8 cellular contexts compared by ENCODE assay signal in genomic region chrX:53089224-53089842, GRCh38. TPM values are rescaled to one million over a fixed set of nuclear protein-coding genes. Genes with fewer than 3 reads are reported as not detected.
DNase-seq lines count a peak whose midpoint lies in the region; ATAC-seq and TF ChIP-seq lines count a peak whose summit lies in the region.

No MANE protein-coding gene starts in this region.

- H3K79me2 ChIP-seq in PC-3 (ENCODE audit: low read length), result peaks cover 2% of the 10 kb centered on the region; the same call in 1 of the 2 replicates

- DNase-seq in DMS79 treated with DMSO at 0.1 percent for 48 hours (lab: John Stamatoyannopoulos, UW), result peak; percentile 68
- peak; percentile 69 for DNase-seq in KBM-7
- DNase-seq in PC-3, result peak; percentile 62
- DNase-seq in breast epithelium (ENCODE audit: low spot score in 2 of 2), result no peak
- peak; percentile 70 for DNase-seq in iris pigment epithelial cell (ENCODE audit: low read depth)
- DNase-seq in stimulated activated CD4-positive, alpha-beta T cell treated with anti-CD3 and anti-CD28 coated beads, Interleukin-4, amount 100 ng/mL, for 24 hours, result peak; percentile 40

- intact Hi-C loops in PC-3 (cut with micrococcal nuclease) (loop anchor here (1.0 kb wide), 1 partner anchor 18 kb away; no protein-coding TSS in a partner anchor), breast epithelium (cut with DNase I; ENCODE audit: low total_unique reads) (no loop called here)

- BruUV-seq in PC-3 (replicated peaks; lab: Mats Ljungman, UMichigan), result no TSS peak

- H3K4me3 ChIP-seq in PC-3 (ENCODE audit: low read length), result peak overlapping the region; percentile 81
- H3K4me3 ChIP-seq in breast epithelium, result peak overlapping the region; percentile 33 to 61 (median 46)

- H3K9me2 ChIP-seq in PC-3 (replicated peaks; ENCODE audit: low read length), result no peaks in the 10 kb centered on the region

- peak overlapping the region; percentile 82 for H3K9ac ChIP-seq in PC-3 (ENCODE audit: low read length)

- POLR2A ChIA-PET in PC-3 (lab: Charles Lee; ENCODE audit: unreplicated experiment), result no interaction called here

- CTCF ChIA-PET in PC-3 (lab: Charles Lee), result no interaction called here

- H3K27me3 ChIP-seq in PC-3 (ENCODE audit: low read length) (no peaks in the 10 kb centered on the region), breast epithelium (peaks cover 0 to 38% of the 10 kb centered on the region in 2 donors)

- H4K20me1 ChIP-seq in PC-3 (ENCODE audit: low read length), result no peaks in the 10 kb centered on the region

- no peak for TF ChIP-seq POLR2A in breast epithelium (IDR thresholded peaks at IDR 0.05)

- ATAC-seq in PC-3 (no peak), HG02798 (IDR thresholded peaks at IDR 0.05; ENCODE audit: poor library complexity, unreplicated experiment) (no peak), GM18861 (IDR thresholded peaks at IDR 0.05; ENCODE audit: unreplicated experiment) (no peak)

- H3F3A ChIP-seq in PC-3 (ENCODE audit: low read length, unreplicated experiment), result no peaks in the 10 kb centered on the region

- peaks cover 8% of the 10 kb centered on the region for H3K36me3 ChIP-seq in PC-3 (ENCODE audit: low read depth, low read length)
- no peaks in the 10 kb centered on the region for H3K36me3 ChIP-seq in breast epithelium

- in situ Hi-C loops in KBM-7 (cut with MboI; ENCODE audit: low pct_unique_long_range_greater_than_20kb, low sequenced_read_pairs), result no loop called here

- peak overlapping the region; percentile 92 for H2AFZ ChIP-seq in PC-3 (ENCODE audit: low read length)

- peak; percentile 85 for TF ChIP-seq CTCF in PC-3 (conservative IDR thresholded peaks at IDR 0.05; ENCODE audit: low read depth, low read length)
- peak; percentile 48 to 73 (median 58) for TF ChIP-seq CTCF in breast epithelium (IDR thresholded peaks at IDR 0.05)

- H3K4me1 ChIP-seq in PC-3 (ENCODE audit: insufficient read depth, low read length), result peaks cover 13% of the 10 kb centered on the region
- H3K4me1 ChIP-seq in breast epithelium, result no peaks in the 10 kb centered on the region

- H3K9me3 ChIP-seq in PC-3 (ENCODE audit: low read length), result no peaks in the 10 kb centered on the region
- no peaks in the 10 kb centered on the region for H3K9me3 ChIP-seq in breast epithelium

- H3K27ac ChIP-seq in PC-3 (ENCODE audit: low read length) (peak overlapping the region; percentile 86), breast epithelium (peak overlapping the region; percentile 85 to 91)

- peak overlapping the region; percentile 99 for H3K4me2 ChIP-seq in PC-3 (ENCODE audit: low read length)

RNA-seq across cellular contexts. Expression of gene KANTR, which starts 4.6 kb away (rescaled TPM):
- total RNA-seq in PC-3 (2014; rRNA removed) (9.3 and 9.7 TPM in 2 replicates), breast epithelium (10 to 100 TPM; 16.8 to 30.7 (median 29.8) TPM)

RNA-seq across cellular contexts. Expression of gene TSPYL2, which starts 7.2 kb away (rescaled TPM):
- 22.4 and 23.2 TPM in 2 replicates for total RNA-seq in PC-3 (2014; rRNA removed)
- total RNA-seq in breast epithelium, result 10 to 100 TPM; 63.4 to 82.7 (median 76.4) TPM

RNA-seq across cellular contexts. Expression of gene GPR173, which starts 40.7 kb away (rescaled TPM):
- total RNA-seq in PC-3 (2014; rRNA removed) (1.6 and 2.2 TPM in 2 replicates), breast epithelium (1 to 10 TPM in 2 of 3 donors, under 1 TPM in 1; 0.96 to 2.3 (median 1.6) TPM)

Comparison
In these comparisons a context has a peak if more than half of its experiments do, and no peak if none do; other contexts are left out.
1. DNase-seq: peak in DMS79 treated with DMSO at 0.1 percent for 48 hours (single experiment), KBM-7 (single experiment), PC-3 (single experiment), iris pigment epithelial cell (single experiment) and stimulated activated CD4-positive, alpha-beta T cell treated with anti-CD3 and anti-CD28 coated beads, Interleukin-4, amount 100 ng/mL, for 24 hours (single experiment); none in breast epithelium (0 of 2).